In the genomic region with DNA sequence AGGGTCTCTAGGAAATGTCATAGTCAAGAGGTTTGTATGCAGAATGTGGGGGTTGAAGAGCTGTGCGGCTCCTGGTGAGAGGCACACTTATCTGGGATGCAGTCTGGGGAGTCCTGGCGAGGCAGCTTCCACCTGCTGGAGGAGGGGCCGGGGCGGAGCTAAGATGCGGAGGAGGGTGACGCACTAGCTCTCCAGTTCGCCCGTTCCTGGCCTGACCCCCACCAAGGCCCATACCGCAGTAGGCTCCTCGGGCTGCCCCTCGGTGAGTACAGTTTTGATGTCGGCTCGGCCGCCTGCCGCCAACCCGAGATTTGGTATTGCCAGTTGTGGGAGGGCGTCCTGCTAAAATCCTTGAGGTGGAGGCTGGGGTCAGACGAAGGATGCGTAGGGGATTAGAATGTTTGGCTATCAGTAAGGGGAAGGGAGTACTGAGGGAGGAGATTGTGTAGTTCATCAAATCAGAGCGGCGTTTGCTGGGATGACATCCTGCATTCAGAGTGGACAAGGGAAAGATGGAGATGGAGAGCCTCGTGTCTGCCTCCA, we compare ENCODE assay signal across 8 cellular contexts. TPM values are rescaled to one million over a fixed set of nuclear protein-coding genes. Genes with fewer than 3 reads are reported as not detected.
A peak's percentile ranks its signal among the peaks of the same experiment; 100 is the strongest.
DNase-seq lines count a peak whose midpoint lies in the region; ATAC-seq, FAIRE-seq and TF ChIP-seq lines count a peak whose summit lies in the region.

Gene SCG5 (plus strand): TSS at position 194 of the 543 bp plus-strand sequence. CDS start 1,883 bp downstream, outside the sequence.

- H3K9me1 ChIP-seq in K562 (ENCODE audit: control insufficient read depth, insufficient read depth, low read length): no peaks in the 10 kb centered on the region

- ATAC-seq in K562: peak; percentile 95
- ATAC-seq in GM21786 (IDR thresholded peaks at IDR 0.05; ENCODE audit: unreplicated experiment): no peak
- no peak for ATAC-seq in GM18517 (IDR thresholded peaks at IDR 0.05; ENCODE audit: unreplicated experiment)

- no peaks in the 10 kb centered on the region for H3K9me3 ChIP-seq in K562 (replicated peaks; ENCODE audit: control insufficient read depth, insufficient read depth, low read depth, low read length)

- peak; percentile 70 for FAIRE-seq in K562 (lab: Jason Lieb, UNC)

- POLR2A ChIA-PET in K562 (lab: Yijun Ruan, JAX): interaction anchor here (0.6 to 1.3 kb wide), 4 partner anchors 8 to 103 kb away, joined by 3 to 5 read pairs (median 4); no protein-coding TSS in a partner anchor

- H3K4me3 ChIP-seq in K562 (no peak within 1 kb of the TSS), kidney epithelial cell (ENCODE audit: low read depth, low read length) (peak within 1 kb of the TSS; percentile 26)

- no peak within 1 kb of the TSS for H3K27ac ChIP-seq in K562 (ENCODE audit: extremely low read depth, low read depth, low read length)

- no peaks in the 10 kb centered on the region for H3K79me2 ChIP-seq in K562 (ENCODE audit: control insufficient read depth, insufficient read depth, low read length)

- peaks cover 12% of the 10 kb centered on the region for H4K20me1 ChIP-seq in K562 (replicated peaks; ENCODE audit: control insufficient read depth, insufficient read depth, low read length)

- 11% methylated on average over 22 of the region's 22 CpGs for WGBS in K562 (ENCODE audit: insufficient coverage, low coverage, missing lambda C conversion rate)

- no peak for TF ChIP-seq EP300 in K562 (IDR thresholded peaks at IDR 0.05; ENCODE audit: low read length)

- in situ Hi-C loops in K562 (cut with MboI): no loop called here

- peaks cover 5 to 9% of the 10 kb centered on the region in 2 experiments; a peak in 4 of 5 replicates for H3K4me1 ChIP-seq in K562 (replicated peaks in 1 of 2; ENCODE audit: control insufficient read depth in 2 of 2, insufficient read depth in 2 of 2, low read length in 2 of 2)

- peaks cover 34% of the 10 kb centered on the region for H3K36me3 ChIP-seq in K562 (ENCODE audit: control insufficient read depth, insufficient read depth, low read length)
- H3K36me3 ChIP-seq in kidney epithelial cell (ENCODE audit: control insufficient read depth, insufficient read depth, low read length): no peaks in the 10 kb centered on the region

- peak; percentile 81 for TF ChIP-seq POLR2A in K562 (conservative IDR thresholded peaks at IDR 0.05)

- CTCF ChIA-PET in K562 (lab: Yijun Ruan, JAX; ENCODE audit: low intra/inter-chr PET ratio): no interaction called here

- H2AFZ ChIP-seq in K562 (ENCODE audit: low read depth, low read length): no peak within 1 kb of the TSS

- intact Hi-C loops in K562 (cut with micrococcal nuclease): no loop called here

- TF ChIP-seq RAD21 in K562 (CRISPR knock-in tag; conservative IDR thresholded peaks at IDR 0.05 in 1 of 2, IDR thresholded peaks at IDR 0.05 in 1 of 2): no peak

- no TSS peak for BruUV-seq in K562 (replicated peaks; lab: Mats Ljungman, UMichigan)

- peak; percentile 19 for DNase-seq in stimulated activated CD4-positive, alpha-beta T cell treated with anti-CD3 and anti-CD28 coated beads, Interleukin-15, amount 100 ng/mL, for 24 hours
- DNase-seq in stimulated activated CD4-positive, alpha-beta T cell treated with anti-CD3 and anti-CD28 coated beads, Interleukin-4, amount 100 ng/mL, for 1 hour: no peak
- DNase-seq in K562 (ENCODE audit: extremely low read depth in 1 of 4, low spot score in 3 of 4): peak; percentile 66 to 79 (median 72)
- DNase-seq in kidney epithelial cell (ENCODE audit: low read depth): no peak
- DNase-seq in SIG-M5 treated with dmso at 0.1 percent for 504 hours (lab: John Stamatoyannopoulos, UW; ENCODE audit: unreplicated experiment): no peak
- DNase-seq in SW 1271 (lab: John Stamatoyannopoulos, UW): no peak

- no peak within 1 kb of the TSS for H3K9ac ChIP-seq in K562 (ENCODE audit: insufficient read depth in 1 of 2, low read depth in 2 of 2, low read length in 2 of 2)

- no peak for TF ChIP-seq CTCF in K562 (IDR thresholded peaks at IDR 0.05 in 2 of 3, conservative IDR thresholded peaks at IDR 0.05 in 1 of 3; ENCODE audit: insufficient read depth in 2 of 3, low read depth in 1 of 3, low read length in 3 of 3)
- TF ChIP-seq CTCF in kidney epithelial cell (IDR thresholded peaks at IDR 0.05; ENCODE audit: insufficient read depth, low read length, poor library complexity, severe bottlenecking): no peak

- H3K27me3 ChIP-seq in K562 (ENCODE audit: control insufficient read depth in 2 of 2, insufficient read depth in 2 of 2, low read length in 2 of 2): no peaks in the 10 kb centered on the region
- no peaks in the 10 kb centered on the region for H3K27me3 ChIP-seq in kidney epithelial cell (ENCODE audit: control insufficient read depth, insufficient read depth, low read length)

- peak within 1 kb of the TSS; percentile 58 for H3K4me2 ChIP-seq in K562 (ENCODE audit: insufficient read depth, low read length)

TF ChIP-seq in K562, 482 proteins besides CTCF, POLR2A, EP300 and RAD21 (continues in another document):
- 0 out of 2 replicates have a peak, but pooled peaks have one; percentile 83 for TF ChIP-seq DNMT1 (IDR thresholded peaks at IDR 0.05)
- no peak for TF ChIP-seq MCM5 (IDR thresholded peaks at IDR 0.05; ENCODE audit: low read depth)
- no peak for TF ChIP-seq CEBPG (CRISPR knock-in tag; IDR thresholded peaks at IDR 0.05)
- TF ChIP-seq CEBPG (tag; conservative IDR thresholded peaks at IDR 0.05 in 1 of 2, IDR thresholded peaks at IDR 0.05 in 1 of 2): no peak
- TF ChIP-seq ZFX (CRISPR knock-in tag; IDR thresholded peaks at IDR 0.05): no peak
- no peak for TF ChIP-seq IFI16 (CRISPR knock-in tag; IDR thresholded peaks at IDR 0.05)
- TF ChIP-seq ESRRB (CRISPR knock-in tag; IDR thresholded peaks at IDR 0.05; ENCODE audit: borderline replicate concordance): peak; percentile 20; the same call in 1 of the 2 replicates
- TF ChIP-seq ZNF583 (CRISPR knock-in tag; IDR thresholded peaks at IDR 0.05): no peak
- TF ChIP-seq NR0B1 (IDR thresholded peaks at IDR 0.05; ENCODE audit: partially characterized antibody): no peak
- TF ChIP-seq ZNF253 (CRISPR knock-in tag; conservative IDR thresholded peaks at IDR 0.05): no peak
- no peak for TF ChIP-seq ATF1 (CRISPR knock-in tag; IDR thresholded peaks at IDR 0.05)
- TF ChIP-seq ATF1 (tag; IDR thresholded peaks at IDR 0.05): peak; percentile 46; the same call in 1 of the 2 replicates
- TF ChIP-seq CBFA2T2 (conservative IDR thresholded peaks at IDR 0.05): 0 out of 2 replicates have a peak, but pooled peaks have one; percentile 10
- TF ChIP-seq NBN (IDR thresholded peaks at IDR 0.05; ENCODE audit: low read depth): no peak
- TF ChIP-seq ZNF140 (CRISPR knock-in tag; IDR thresholded peaks at IDR 0.05): no peak

RNA-seq across cellular contexts. Expression of gene SCG5, which starts in this region (rescaled TPM):
- total RNA-seq in K562 (2011; cell fraction: chromatin; rRNA removed; ENCODE audit: low replicate concordance): 0.69 TPM in 1 of 2 replicates, not detected in the other
- not detected in 2 replicates for total RNA-seq in K562 (2011; cell fraction: nucleolus; rRNA removed)
- total RNA-seq in K562 (2011; cell fraction: nucleoplasm; rRNA removed): not detected in 2 replicates
- total RNA-seq in K562 (2014; rRNA removed) (not detected in 2 replicates), K562 (2014; rRNA removed; fragmentation: Illumina TruSeq; extraction: Trizol) (0.33 TPM in 1 of 2 replicates, not detected in the other), K562 (2015; rRNA removed; fragmentation: Illumina TruSeq; extraction: Trizol) (0.19 and 0.76 TPM in 2 replicates), K562 (2021) (0.31 and 0.33 TPM in 2 replicates), kidney epithelial cell (42.5 and 59.1 TPM in 2 replicates)
- polyA plus RNA-seq in K562 (2011; rRNA removed) (0.09 and 0.25 TPM in 2 replicates), K562 (2014; fragmentation: Illumina TruSeq; extraction: Trizol) (not detected in 2 replicates), K562 (2014; fragmentation: Nextera tagmentation; extraction: Ambion mirVana) (under 1 TPM; 0.06 to 0.10 TPM), K562 (2014; rRNA removed) (0.28 TPM in 1 of 2 replicates, not detected in the other)
- polyA plus RNA-seq in K562 (2011; cell fraction: cytosol; rRNA removed): not detected in 2 replicates
- 0.22 and 0.24 TPM in 2 replicates for polyA plus RNA-seq in K562 (2011; cell fraction: nucleus; rRNA removed)
- polyA plus RNA-seq in K562 (2012): 0.14 and 0.25 TPM in 2 replicates
- polyA minus RNA-seq in K562 (2011; rRNA and poly(A)+ RNA removed): not detected in 2 replicates
- polyA minus RNA-seq in K562 (2011; cell fraction: cytosol; rRNA and poly(A)+ RNA removed): not detected in 2 replicates
- polyA minus RNA-seq in K562 (2011; cell fraction: nucleus; rRNA and poly(A)+ RNA removed): 0.78 TPM in 1 of 2 replicates, not detected in the other

Comparison
In these comparisons a context has a peak if more than half of its experiments do, and no peak if none do; other contexts are left out.
1. RNA of gene SCG5 (total RNA-seq): 42.5 to 59.1 TPM in kidney epithelial cell; 0.19 to 0.76 TPM in K562; every median in the first group is over 10 times any median in the second.
2. Peak in DNase-seq, ATAC-seq and H3K4me2 ChIP-seq in K562; RNA of the gene not detected or under 1 TPM.